In genomic region chr22:20652130-20652529, GRCh38 we compare ENCODE assay signal across 24 cellular contexts.
DNase-seq lines count a peak whose midpoint lies in the region; ATAC-seq, FAIRE-seq and TF ChIP-seq lines count a peak whose summit lies in the region.
"Had no signal": no experiment of that assay in that cellular context is flagged by ENCODE, and none has a peak within 500 bp of the region (broad histone marks: within the 10 kb centered on the region; RNA-seq: fewer than 3 reads in every experiment).

No MANE protein-coding gene starts in this region.

- no peak for FAIRE-seq in K562 (lab: Jason Lieb, UNC)
- FAIRE-seq: A204.1, G401.6, GM12892, GM19239, H1 had no signal

- H3K4me1 ChIP-seq in K562 (replicated peaks in 1 of 2; ENCODE audit: control insufficient read depth in 2 of 2, insufficient read depth in 2 of 2, low read length in 2 of 2) = peaks cover 0 to 9% of the 10 kb centered on the region in 2 experiments; a peak in 3 of 5 replicates
- H3K4me1 ChIP-seq: BLaER1, Caco-2 had no signal

- no TSS peak for BruUV-seq in K562 (replicated peaks; lab: Mats Ljungman, UMichigan)

- H3K79me2 ChIP-seq in K562 (ENCODE audit: control insufficient read depth, insufficient read depth, low read length) = no peaks in the 10 kb centered on the region

- no peak overlapping the region for H2AFZ ChIP-seq in K562 (ENCODE audit: low read depth, low read length)
- H2AFZ ChIP-seq: GM23248 had no signal

- in situ Hi-C loops in K562 (cut with MboI) = no loop called here

- no peak overlapping the region for H3K27ac Mint-ChIP-seq in activated CD4-positive, alpha-beta memory T cell treated with anti-CD3 and anti-CD28 coated beads, Interleukin-2, amount 10 ng/mL, durations not matched to agents 7 days and 5 days
- no peak overlapping the region for H3K27ac Mint-ChIP-seq in activated CD4-positive, alpha-beta memory T cell treated with anti-CD3 and anti-CD28 coated beads for 36 hours
- H3K27ac Mint-ChIP-seq: B cell; CD4-positive, CD25-positive, alpha-beta regulatory T cell; CD8-positive, alpha-beta T cell had no signal

- no peak overlapping the region for H3K4me3 Mint-ChIP-seq in activated CD4-positive, alpha-beta memory T cell treated with anti-CD3 and anti-CD28 coated beads, Interleukin-2, amount 10 ng/mL, durations not matched to agents 7 days and 5 days
- no peak overlapping the region for H3K4me3 Mint-ChIP-seq in activated CD4-positive, alpha-beta memory T cell treated with anti-CD3 and anti-CD28 coated beads for 36 hours
- H3K4me3 Mint-ChIP-seq: B cell; CD4-positive, CD25-positive, alpha-beta regulatory T cell; CD8-positive, alpha-beta T cell had no signal

- peaks cover 5% of the 10 kb centered on the region for H3K9me1 ChIP-seq in K562 (ENCODE audit: control insufficient read depth, insufficient read depth, low read length)

- CTCF ChIA-PET in activated CD4-positive, alpha-beta memory T cell treated with anti-CD3 and anti-CD28 coated beads, Interleukin-2, amount 10 ng/mL, durations not matched to agents 7 days and 5 days (lab: Charles Lee) = interaction anchor here (0.7 kb wide), 1 partner anchor 59 kb away, joined by 4 read pairs; no protein-coding TSS in a partner anchor
- CTCF ChIA-PET in activated CD4-positive, alpha-beta memory T cell treated with anti-CD3 and anti-CD28 coated beads for 36 hours (lab: Charles Lee) = no interaction called here
- CTCF ChIA-PET in K562 (lab: Yijun Ruan, JAX; ENCODE audit: low intra/inter-chr PET ratio) = no interaction called here

- H3K4me2 ChIP-seq in K562 (ENCODE audit: insufficient read depth, low read length) = no peak overlapping the region
- H3K4me2 ChIP-seq: BLaER1 had no signal

- DNase-seq in activated CD4-positive, alpha-beta memory T cell treated with anti-CD3 and anti-CD28 coated beads, Interleukin-2, amount 10 ng/mL, durations not matched to agents 7 days and 5 days = peak; percentile 3
- DNase-seq in activated CD4-positive, alpha-beta memory T cell treated with anti-CD3 and anti-CD28 coated beads for 36 hours = no peak
- DNase-seq in K562 (ENCODE audit: extremely low read depth in 1 of 4, low spot score in 3 of 4) (no peak), mesenteric fat pad (ENCODE audit: low spot score) (peak; percentile 26), sciatic nerve (ENCODE audit: low spot score) (peak; percentile 13), NCI-H146 (lab: John Stamatoyannopoulos, UW) (no peak), HUDEP-2 (lab: John Stamatoyannopoulos, UW; ENCODE audit: unreplicated experiment in 76 of 76) (no peak)
- DNase-seq: Caco-2; CD4-positive, CD25-positive, alpha-beta regulatory T cell; CD8-positive, alpha-beta T cell; DMS153; DND-41; H7 had no signal

- peaks cover 17% of the 10 kb centered on the region; the same call in 1 of the 2 replicates for H4K20me1 ChIP-seq in K562 (replicated peaks; ENCODE audit: control insufficient read depth, insufficient read depth, low read length)
- H4K20me1 ChIP-seq: BLaER1 had no signal

- no peak overlapping the region for H3K4me3 ChIP-seq in K562
- H3K4me3 ChIP-seq: BLaER1, GM23248 had no signal

- POLR2A ChIA-PET in activated CD4-positive, alpha-beta memory T cell treated with anti-CD3 and anti-CD28 coated beads, Interleukin-2, amount 10 ng/mL, durations not matched to agents 7 days and 5 days (lab: Charles Lee) = no interaction called here
- POLR2A ChIA-PET in activated CD4-positive, alpha-beta memory T cell treated with anti-CD3 and anti-CD28 coated beads for 36 hours (lab: Charles Lee) = no interaction called here
- POLR2A ChIA-PET in K562 (lab: Yijun Ruan, JAX) = interaction anchor here (0.5 to 2.3 kb wide), 9 partner anchors 11 to 302 kb away, joined by 3 to 9 read pairs (median 4); no protein-coding TSS in a partner anchor

- no peaks in the 10 kb centered on the region for H3K9me3 Mint-ChIP-seq in activated CD4-positive, alpha-beta memory T cell treated with anti-CD3 and anti-CD28 coated beads, Interleukin-2, amount 10 ng/mL, durations not matched to agents 7 days and 5 days
- H3K9me3 Mint-ChIP-seq in activated CD4-positive, alpha-beta memory T cell treated with anti-CD3 and anti-CD28 coated beads for 36 hours = no peaks in the 10 kb centered on the region
- H3K9me3 Mint-ChIP-seq: CD8-positive, alpha-beta T cell had no signal

- H3K27me3 Mint-ChIP-seq in activated CD4-positive, alpha-beta memory T cell treated with anti-CD3 and anti-CD28 coated beads, Interleukin-2, amount 10 ng/mL, durations not matched to agents 7 days and 5 days = peaks cover 1% of the 10 kb centered on the region
- H3K27me3 Mint-ChIP-seq in activated CD4-positive, alpha-beta memory T cell treated with anti-CD3 and anti-CD28 coated beads for 36 hours = no peaks in the 10 kb centered on the region

- H3K9ac ChIP-seq in K562 (ENCODE audit: insufficient read depth in 1 of 2, low read depth in 2 of 2, low read length in 2 of 2) = no peak overlapping the region
- H3K9ac ChIP-seq: BLaER1, GM23248 had no signal

- intact Hi-C loops in activated CD4-positive, alpha-beta memory T cell treated with anti-CD3 and anti-CD28 coated beads for 36 hours (cut with micrococcal nuclease) = no loop called here
- intact Hi-C loops in K562 (cut with micrococcal nuclease) (no loop called here), sciatic nerve (cut with DNase I) (no loop called here)

- TF ChIP-seq POLR2A in K562 (conservative IDR thresholded peaks at IDR 0.05) = no peak

- no peaks in the 10 kb centered on the region for H3K36me3 Mint-ChIP-seq in activated CD4-positive, alpha-beta memory T cell treated with anti-CD3 and anti-CD28 coated beads, Interleukin-2, amount 10 ng/mL, durations not matched to agents 7 days and 5 days (ENCODE audit: low read depth)
- H3K36me3 Mint-ChIP-seq in activated CD4-positive, alpha-beta memory T cell treated with anti-CD3 and anti-CD28 coated beads for 36 hours = no peaks in the 10 kb centered on the region
- H3K36me3 Mint-ChIP-seq: CD4-positive, CD25-positive, alpha-beta regulatory T cell; CD8-positive, alpha-beta T cell had no signal

- no peaks in the 10 kb centered on the region for H3K4me1 Mint-ChIP-seq in activated CD4-positive, alpha-beta memory T cell treated with anti-CD3 and anti-CD28 coated beads, Interleukin-2, amount 10 ng/mL, durations not matched to agents 7 days and 5 days
- no peaks in the 10 kb centered on the region for H3K4me1 Mint-ChIP-seq in activated CD4-positive, alpha-beta memory T cell treated with anti-CD3 and anti-CD28 coated beads for 36 hours (ENCODE audit: low read depth)
- H3K4me1 Mint-ChIP-seq: B cell had no signal

- peaks cover 52 to 67% of the 10 kb centered on the region in 2 experiments; a peak in 4 of 5 replicates for H3K27me3 ChIP-seq in K562 (ENCODE audit: control insufficient read depth in 2 of 2, insufficient read depth in 2 of 2, low read length in 2 of 2)
- H3K27me3 ChIP-seq: BLaER1 had no signal

- 11% methylated on average over 6 of the region's 6 CpGs for WGBS in K562 (ENCODE audit: insufficient coverage, low coverage, missing lambda C conversion rate)

- H3K27ac ChIP-seq in K562 (ENCODE audit: extremely low read depth, low read depth, low read length) = no peak overlapping the region
- H3K27ac ChIP-seq: 22Rv1, BLaER1, C4-2B, GM23248 had no signal

- ATAC-seq in K562 (no peak), sciatic nerve (no peak), HG02798 (IDR thresholded peaks at IDR 0.05; ENCODE audit: poor library complexity, unreplicated experiment) (no peak)
- ATAC-seq: CD8-positive, alpha-beta T cell had no signal

- TF ChIP-seq RAD21 in K562 (CRISPR knock-in tag; conservative IDR thresholded peaks at IDR 0.05 in 1 of 2, IDR thresholded peaks at IDR 0.05 in 1 of 2) = no peak

- no peaks in the 10 kb centered on the region for H3K9me3 ChIP-seq in K562 (replicated peaks; ENCODE audit: control insufficient read depth, insufficient read depth, low read depth, low read length)
- H3K9me3 ChIP-seq: BLaER1, Caco-2 had no signal

- TF ChIP-seq CTCF in K562 (IDR thresholded peaks at IDR 0.05 in 2 of 3, conservative IDR thresholded peaks at IDR 0.05 in 1 of 3; ENCODE audit: insufficient read depth in 2 of 3, low read depth in 1 of 3, low read length in 3 of 3) = no peak

- no peak for TF ChIP-seq EP300 in K562 (IDR thresholded peaks at IDR 0.05; ENCODE audit: low read length)

- peaks cover 8% of the 10 kb centered on the region; the same call in 1 of the 3 replicates for H3K36me3 ChIP-seq in K562 (ENCODE audit: control insufficient read depth, insufficient read depth, low read length)
- H3K36me3 ChIP-seq: BLaER1 had no signal

TF ChIP-seq in K562, 482 proteins besides CTCF, POLR2A, EP300 and RAD21 (continues in another document):
- TF ChIP-seq BRF2 (IDR thresholded peaks at IDR 0.05; ENCODE audit: borderline replicate concordance, insufficient read depth, insufficient read length) (no peak), BACH1 (tag; IDR thresholded peaks at IDR 0.05) (no peak), TCF7L2 (IDR thresholded peaks at IDR 0.05; ENCODE audit: low read depth, low read length) (no peak), ZNF263 (CRISPR knock-in tag; IDR thresholded peaks at IDR 0.05; ENCODE audit: borderline replicate concordance) (0 out of 2 replicates have a peak, but pooled peaks have one; percentile 18), NR2C1 (IDR thresholded peaks at IDR 0.05) (no peak), NR2C1 (tag; IDR thresholded peaks at IDR 0.05) (no peak), DDX20 (tag; IDR thresholded peaks at IDR 0.05; ENCODE audit: low read depth) (no peak), ZNF143 (CRISPR knock-in tag; IDR thresholded peaks at IDR 0.05) (no peak), EP400 (IDR thresholded peaks at IDR 0.05) (no peak), NR2C2 (CRISPR knock-in tag; IDR thresholded peaks at IDR 0.05) (0 out of 2 replicates have a peak, but pooled peaks have one; percentile 10), NR2C2 (tag; IDR thresholded peaks at IDR 0.05) (0 out of 2 replicates have a peak, but pooled peaks have one; percentile 13), HDAC8 (tag; IDR thresholded peaks at IDR 0.05) (0 out of 2 replicates have a peak, but pooled peaks have one; percentile 28), THRAP3 (IDR thresholded peaks at IDR 0.05; ENCODE audit: borderline replicate concordance) (no peak)

Comparison
In these comparisons a context has a peak if more than half of its experiments do, and no peak if none do; other contexts are left out.
1. DNase-seq: peak in activated CD4-positive, alpha-beta memory T cell treated with anti-CD3 and anti-CD28 coated beads, Interleukin-2, amount 10 ng/mL, durations not matched to agents 7 days and 5 days (single experiment), mesenteric fat pad (single experiment) and sciatic nerve (single experiment); none in activated CD4-positive, alpha-beta memory T cell treated with anti-CD3 and anti-CD28 coated beads for 36 hours (single experiment), K562 (0 of 4), NCI-H146 (single experiment) and HUDEP-2 (0 of 76).